10 cellular contexts compared by ENCODE assay signal in genomic region chr6:108563292-108563691, GRCh38. TPM values are rescaled to one million over a fixed set of nuclear protein-coding genes. Genes with fewer than 3 reads are reported as not detected.
DNase-seq lines count a peak whose midpoint lies in the region; FAIRE-seq and TF ChIP-seq lines count a peak whose summit lies in the region.
"Had no signal": no experiment of that assay in that cellular context is flagged by ENCODE, and none has a peak within 500 bp of the region (broad histone marks: within the 10 kb centered on the region; RNA-seq: fewer than 3 reads in every experiment).

No MANE protein-coding gene starts in this region.

- H3K36me3 Mint-ChIP-seq in neural crest cell (ENCODE audit: low read depth), result peaks cover 8% of the 10 kb centered on the region
- peaks cover 19% of the 10 kb centered on the region for H3K36me3 Mint-ChIP-seq in T-helper 2 cell treated with Interferon-gamma antibody and Interleukin-4, amounts not matched to agents 5 μg/mL and 100 μg/mL, for 36 hours (ENCODE audit: low read depth)

- H3K9ac ChIP-seq in MM.1S (ENCODE audit: low read length) (peak overlapping the region; percentile 100), endothelial cell of umbilical vein (replicated peaks; ENCODE audit: extremely low read depth, insufficient read depth, low read length) (no peak overlapping the region)

- H3K27me3 Mint-ChIP-seq in neural crest cell (ENCODE audit: low read depth), result peaks cover 38% of the 10 kb centered on the region
- H3K27me3 Mint-ChIP-seq in T-helper 2 cell treated with Interferon-gamma antibody and Interleukin-4, amounts not matched to agents 5 μg/mL and 100 μg/mL, for 36 hours (ENCODE audit: low read depth), result peaks cover 26% of the 10 kb centered on the region

- H3K4me2 ChIP-seq in MM.1S (ENCODE audit: low read depth, low read length) (peak overlapping the region; percentile 42), endothelial cell of umbilical vein (ENCODE audit: insufficient read depth, low read length) (peak overlapping the region; percentile 35)

- H3K27me3 ChIP-seq in ACC112 (ENCODE audit: insufficient read depth, low read length) (no peaks in the 10 kb centered on the region), MM.1S (replicated peaks; ENCODE audit: insufficient read depth, low read length) (no peaks in the 10 kb centered on the region), endothelial cell of umbilical vein (ENCODE audit: control insufficient read depth in 2 of 2, insufficient read depth in 2 of 2, low read length in 2 of 2) (no peaks in the 10 kb centered on the region)

- no peak for DNase-seq in MM.1S
- DNase-seq in endothelial cell of umbilical vein (ENCODE audit: low read depth, low spot score), result no peak
- no peak for DNase-seq in neural crest cell (ENCODE audit: low read depth, low spot score)
- DNase-seq in NCI-H2171 (lab: John Stamatoyannopoulos, UW), result no peak
- DNase-seq in midbrain (lab: John Stamatoyannopoulos, UW), result no peak
- no peak for DNase-seq in activated effector memory CD4-positive, alpha-beta T cell treated with Interleukin-2 at 50 U/mL for 16 hours
- DNase-seq in T-helper 2 cell treated with Interferon-gamma antibody and Interleukin-4, amounts not matched to agents 5 μg/mL and 100 μg/mL, for 36 hours (ENCODE audit: low spot score), result no peak
- DNase-seq: activated CD8-positive, alpha-beta memory T cell treated with anti-CD3 and anti-CD28 coated beads for 24 hours; stimulated activated CD4-positive, alpha-beta T cell treated with anti-CD3 and anti-CD28 coated beads, Interleukin-4, amount 100 ng/mL, for 24 hours had no signal

- H3K4me3 ChIP-seq in ACC112 (ENCODE audit: low read depth, low read length) (peak overlapping the region; percentile 99), MM.1S (ENCODE audit: low read length) (peak overlapping the region; percentile 99), endothelial cell of umbilical vein (replicated peaks in 1 of 3; ENCODE audit: insufficient read depth in 1 of 3, low read depth in 1 of 3, low read length in 3 of 3) (peak overlapping the region in 1 of 3 experiments; percentile 38)

- TF ChIP-seq CTCF in MM.1S (IDR thresholded peaks at IDR 0.05; ENCODE audit: low read length) (no peak), endothelial cell of umbilical vein (IDR thresholded peaks at IDR 0.05; ENCODE audit: extremely low read depth in 1 of 2, insufficient read depth in 1 of 2, low read depth in 1 of 2, low read length in 2 of 2) (no peak), neural crest cell (conservative IDR thresholded peaks at IDR 0.05) (no peak)

- no peak overlapping the region for H3K27ac Mint-ChIP-seq in neural crest cell (ENCODE audit: unreplicated experiment)
- no peak overlapping the region for H3K27ac Mint-ChIP-seq in T-helper 2 cell treated with Interferon-gamma antibody and Interleukin-4, amounts not matched to agents 5 μg/mL and 100 μg/mL, for 36 hours

- POLR2A ChIA-PET in endothelial cell of umbilical vein (lab: Charles Lee), result no interaction called here

- peaks cover 78% of the 10 kb centered on the region for H3F3A ChIP-seq in MM.1S (ENCODE audit: insufficient read depth, low read length)

- peaks cover 60% of the 10 kb centered on the region for H3K79me2 ChIP-seq in ACC112 (ENCODE audit: control insufficient read depth, insufficient read depth, low read length, unreplicated experiment)
- H3K79me2 ChIP-seq in MM.1S (ENCODE audit: low read length), result peaks cover 83% of the 10 kb centered on the region
- peaks cover 16% of the 10 kb centered on the region for H3K79me2 ChIP-seq in endothelial cell of umbilical vein (ENCODE audit: control insufficient read depth, insufficient read depth, low read length)

- H3K27ac ChIP-seq in ACC112 (ENCODE audit: low read depth, low read length), result peak overlapping the region; percentile 91
- H3K27ac ChIP-seq in MM.1S (ENCODE audit: low read length), result peak overlapping the region; percentile 96
- H3K27ac ChIP-seq in endothelial cell of umbilical vein (ENCODE audit: insufficient read depth, low read depth, low read length), result no peak overlapping the region

- H2AFZ ChIP-seq in ACC112 (ENCODE audit: low read length, unreplicated experiment), result no peak overlapping the region
- H2AFZ ChIP-seq in MM.1S (ENCODE audit: low read length), result no peak overlapping the region
- H2AFZ ChIP-seq in endothelial cell of umbilical vein (ENCODE audit: low read depth, low read length), result no peak overlapping the region

- TF ChIP-seq POLR2A in endothelial cell of umbilical vein (IDR thresholded peaks at IDR 0.05; ENCODE audit: low read depth, low read length), result no peak

- peaks cover 34% of the 10 kb centered on the region for H3K4me1 ChIP-seq in ACC112 (ENCODE audit: control insufficient read depth, insufficient read depth, low read length, unreplicated experiment)
- peaks cover 9% of the 10 kb centered on the region for H3K4me1 ChIP-seq in MM.1S (ENCODE audit: low read length)
- peaks cover 46% of the 10 kb centered on the region for H3K4me1 ChIP-seq in endothelial cell of umbilical vein (ENCODE audit: control insufficient read depth, extremely low read depth, insufficient read depth, low read length)

- BruUV-seq in endothelial cell of umbilical vein (replicated peaks; lab: Mats Ljungman, UMichigan), result TSS peak; percentile 2

- no peak for FAIRE-seq in endothelial cell of umbilical vein (lab: Jason Lieb, UNC)

- H3K36me3 ChIP-seq in ACC112 (ENCODE audit: insufficient read depth, low read length) (0 out of 2 replicates have a peak, but pooled peaks cover 1% of the 10 kb centered on the region), MM.1S (replicated peaks; ENCODE audit: insufficient read depth, low read length) (peaks cover 21% of the 10 kb centered on the region; the same call in 1 of the 2 replicates), endothelial cell of umbilical vein (ENCODE audit: control insufficient read depth in 2 of 2, extremely low read depth in 1 of 2, insufficient read depth in 2 of 2, low read length in 2 of 2) (peaks cover 0 to 2% of the 10 kb centered on the region in 2 experiments)

- no peaks in the 10 kb centered on the region for H3K9me3 ChIP-seq in MM.1S (replicated peaks; ENCODE audit: insufficient read depth, low read length)
- no peaks in the 10 kb centered on the region for H3K9me3 ChIP-seq in endothelial cell of umbilical vein (replicated peaks; ENCODE audit: control insufficient read depth, insufficient read depth, low read length)

- H4K20me1 ChIP-seq in MM.1S (ENCODE audit: insufficient read depth, low read length) (peaks cover 25% of the 10 kb centered on the region; the same call in 1 of the 2 replicates), endothelial cell of umbilical vein (replicated peaks; ENCODE audit: control insufficient read depth, extremely low read depth, insufficient read depth, low read length) (no peaks in the 10 kb centered on the region)

- H3K9me3 Mint-ChIP-seq in neural crest cell, result no peaks in the 10 kb centered on the region
- H3K9me3 Mint-ChIP-seq in T-helper 2 cell treated with Interferon-gamma antibody and Interleukin-4, amounts not matched to agents 5 μg/mL and 100 μg/mL, for 36 hours, result no peaks in the 10 kb centered on the region

- H3K4me1 Mint-ChIP-seq in neural crest cell, result peaks cover 50% of the 10 kb centered on the region
- H3K4me1 Mint-ChIP-seq in T-helper 2 cell treated with Interferon-gamma antibody and Interleukin-4, amounts not matched to agents 5 μg/mL and 100 μg/mL, for 36 hours (ENCODE audit: low read depth), result peaks cover 41% of the 10 kb centered on the region

- no peaks in the 10 kb centered on the region for H3K9me1 ChIP-seq in endothelial cell of umbilical vein (replicated peaks; ENCODE audit: control insufficient read depth, extremely low read depth, insufficient read depth, low read length)

- H3K9me2 ChIP-seq in MM.1S (replicated peaks; ENCODE audit: insufficient read depth, low read length), result no peaks in the 10 kb centered on the region

- peak overlapping the region; percentile 95 for H3K4me3 Mint-ChIP-seq in neural crest cell
- no peak overlapping the region for H3K4me3 Mint-ChIP-seq in T-helper 2 cell treated with Interferon-gamma antibody and Interleukin-4, amounts not matched to agents 5 μg/mL and 100 μg/mL, for 36 hours

- intact Hi-C loops in endothelial cell of umbilical vein (cut with micrococcal nuclease), result loop anchor here (2.0 to 10.0 kb wide), 2 partner anchors 446 to 1622 kb away; partner anchors contain the start of gene CDC40

- CTCF ChIA-PET in endothelial cell of umbilical vein (lab: Charles Lee), result interaction anchor here (1.0 to 3.2 kb wide), 3 partner anchors 9 to 330 kb away, joined by 3 to 14 read pairs (median 4); no protein-coding TSS in a partner anchor

- dilution Hi-C loops in endothelial cell of umbilical vein (cut with MboI; ENCODE audit: extremely low pct_ligation_motif_present, low sequenced_read_pairs), result no loop called here

TF ChIP-seq in endothelial cell of umbilical vein, 7 proteins besides CTCF, POLR2A, EP300 and RAD21:
- no peak for TF ChIP-seq MAX (IDR thresholded peaks at IDR 0.05; ENCODE audit: insufficient read depth, insufficient read length)
- TF ChIP-seq JUN (IDR thresholded peaks at IDR 0.05; ENCODE audit: borderline replicate concordance, insufficient read depth, insufficient read length, low read depth), result no peak
- no peak for TF ChIP-seq FOS (IDR thresholded peaks at IDR 0.05; ENCODE audit: borderline replicate concordance, insufficient read depth, low read length)
- TF ChIP-seq POLR2AphosphoS5 (IDR thresholded peaks at IDR 0.05; ENCODE audit: insufficient read depth, low read depth, low read length), result no peak
- no peak for TF ChIP-seq EZH2 (IDR thresholded peaks at IDR 0.05; ENCODE audit: borderline replicate concordance, low read depth, low read length, severe bottlenecking)
- TF ChIP-seq MYC (IDR thresholded peaks at IDR 0.05; ENCODE audit: low read depth, low read length), result no peak
- no peak for TF ChIP-seq GATA2 (IDR thresholded peaks at IDR 0.05; ENCODE audit: insufficient read depth, insufficient read length, low read depth, low read length)

RNA-seq across cellular contexts. Expression of gene FOXO3, which starts 2.6 kb away (rescaled TPM):
- total RNA-seq in endothelial cell of umbilical vein (15.7 and 16.9 TPM in 2 replicates), neural crest cell (32.8 and 35.7 TPM in 2 replicates)
- polyA plus RNA-seq in endothelial cell of umbilical vein, result 13.6 and 14.4 TPM in 2 replicates
- 9.0 and 10.2 TPM in 2 replicates for polyA plus RNA-seq in endothelial cell of umbilical vein (2011; cell fraction: cytosol; rRNA removed)
- 9.9 and 13.5 TPM in 2 replicates for polyA plus RNA-seq in endothelial cell of umbilical vein (2011; cell fraction: nucleus; rRNA removed)
- 9.1 and 10.3 TPM in 2 replicates for polyA plus RNA-seq in endothelial cell of umbilical vein (2012)
- 48.0 and 60.3 TPM in 2 replicates for polyA minus RNA-seq in endothelial cell of umbilical vein
- 23.9 TPM for polyA minus RNA-seq in endothelial cell of umbilical vein (2011; cell fraction: cytosol; rRNA and poly(A)+ RNA removed)
- 26.5 and 28.2 TPM in 2 replicates for polyA minus RNA-seq in endothelial cell of umbilical vein (2011; cell fraction: nucleus; rRNA and poly(A)+ RNA removed)
